36 cellular contexts compared by ENCODE assay signal in the genomic region with DNA sequence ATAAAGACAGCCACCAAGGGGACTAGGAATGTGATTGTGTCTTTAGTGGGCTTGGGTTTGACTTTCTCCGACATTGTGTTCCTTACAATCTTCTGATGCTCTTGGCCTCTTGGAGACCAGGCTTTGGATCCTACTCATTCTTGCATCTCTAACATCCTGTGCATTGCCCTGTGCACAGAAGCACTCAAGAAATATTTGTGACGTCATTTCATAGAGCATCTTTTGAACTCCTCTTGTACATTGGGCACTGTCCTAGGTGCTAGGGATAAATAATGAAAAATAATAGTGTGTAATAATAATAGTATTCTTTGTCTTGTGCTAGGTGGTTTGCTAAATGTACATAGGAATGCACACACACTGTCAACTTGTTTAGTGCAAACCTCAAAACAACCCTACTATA.
"Had no signal": no experiment of that assay in that cellular context is flagged by ENCODE, and none has a peak within 500 bp of the region (broad histone marks: within the 10 kb centered on the region; RNA-seq: fewer than 3 reads in every experiment).

No MANE protein-coding gene starts in this region.

- FAIRE-seq: astrocyte, TTC549 had no signal

- H3K4me3 Mint-ChIP-seq: activated B cell treated with CpG ODN at 0.5 μM for 24 hours; activated CD4-positive, alpha-beta memory T cell treated with anti-CD3 and anti-CD28 coated beads for 36 hours; activated CD4-positive, alpha-beta T cell treated with anti-CD3 and anti-CD28 coated beads, Interleukin-2, amount 10 ng/mL, durations not matched to agents 24 days and 14 days; activated CD8-positive, alpha-beta T cell treated with anti-CD3 and anti-CD28 coated beads for 36 hours; activated naive CD4-positive, alpha-beta T cell treated with anti-CD3 and anti-CD28 coated beads for 36 hours; activated naive CD8-positive, alpha-beta T cell treated with anti-CD3 and anti-CD28 coated beads for 36 hours; activated T-cell treated with anti-CD3 and anti-CD28 coated beads, Interleukin-2, amount 50 U/mL, for 4 hours; activated T-cell treated with anti-CD3 and anti-CD28 coated beads, Interleukin-2, amount 50 U/mL, for 72 hours; activated T-helper 1 cell treated with anti-CD3 and anti-CD28 coated beads, Interleukin-12 subunit alpha, Interleukin-12 subunit beta, Interleukin-2, Interleukin-4 antibody, amounts not matched to agents 30 ng/mL and 10 ng/mL and 1 ng/mL, durations not matched to agents 14 hours and 24 hours and 36 hours; activated T-helper 17 cell treated with anti-CD3 and anti-CD28 coated beads, Interleukin-2, amount 50 U/mL, for 72 hours; T-helper 1 cell treated with Interleukin-12 subunit alpha and Interleukin-12 subunit beta and Interleukin-4 antibody, amounts not matched to agents 30 μg/mL and 1 μg/mL, for 36 hours; T-helper 2 cell treated with Interferon-gamma antibody and Interleukin-4, amounts not matched to agents 5 μg/mL and 100 μg/mL, for 36 hours had no signal

- ATAC-seq: activated CD8-positive, alpha-beta T cell treated with anti-CD3 and anti-CD28 coated beads for 36 hours; activated naive CD4-positive, alpha-beta T cell treated with anti-CD3 and anti-CD28 coated beads, Interleukin-2, amount 50 U/mL, for 72 hours; activated T-cell treated with anti-CD3 and anti-CD28 coated beads, Interleukin-2, amount 50 U/mL, for 4 hours; activated T-cell treated with anti-CD3 and anti-CD28 coated beads, Interleukin-2, amount 50 U/mL, for 72 hours; activated T-helper 17 cell treated with anti-CD3 and anti-CD28 coated beads, Interleukin-2, amount 50 U/mL, for 72 hours; body of pancreas had no signal

- H3K36me3 ChIP-seq: adrenal gland, brain microvascular endothelial cell, breast epithelium had no signal

- H3K4me3 ChIP-seq: adrenal gland, body of pancreas, breast epithelium had no signal

- H3K27ac ChIP-seq: adrenal gland, body of pancreas, brain microvascular endothelial cell, breast epithelium, VCaP had no signal

- H3K4me1 Mint-ChIP-seq: activated B cell treated with CpG ODN at 0.5 μM for 24 hours; activated CD4-positive, alpha-beta T cell treated with anti-CD3 and anti-CD28 coated beads, Interleukin-2, amount 10 ng/mL, durations not matched to agents 24 days and 14 days; activated naive CD8-positive, alpha-beta T cell treated with anti-CD3 and anti-CD28 coated beads for 36 hours; activated T-helper 17 cell treated with anti-CD3 and anti-CD28 coated beads, Interleukin-2, amount 50 U/mL, for 72 hours had no signal

- H3K27me3 ChIP-seq: adrenal gland, brain microvascular endothelial cell had no signal

- H3K4me1 ChIP-seq: adrenal gland, body of pancreas, breast epithelium had no signal

- DNase-seq: activated B cell treated with CpG ODN at 0.5 μM for 24 hours; activated CD4-positive, alpha-beta memory T cell treated with anti-CD3 and anti-CD28 coated beads for 36 hours; activated CD4-positive, alpha-beta T cell treated with anti-CD3 and anti-CD28 coated beads for 4 hours; activated CD4-positive, alpha-beta T cell treated with anti-CD3 and anti-CD28 coated beads, Interleukin-2, amount 10 ng/mL, durations not matched to agents 24 days and 14 days; activated CD4-positive, alpha-beta T cell treated with anti-CD3 and anti-CD28 coated beads, Interleukin-2, amount 50 U/mL, for 1 hour; activated CD4-positive, alpha-beta T cell treated with anti-CD3 and anti-CD28 coated beads, Interleukin-2, amount 50 U/mL, for 4 hours; activated CD4-positive, CD25-positive, alpha-beta regulatory T cell treated with anti-CD3 and anti-CD28 coated beads, Interleukin-2, amount 50 U/mL, for 72 hours; activated CD8-positive, alpha-beta memory T cell treated with anti-CD3 and anti-CD28 coated beads, Interleukin-2, amount 50 U/mL, for 4 hours; activated CD8-positive, alpha-beta T cell treated with anti-CD3 and anti-CD28 coated beads for 36 hours; activated effector memory CD4-positive, alpha-beta T cell treated with anti-CD3 and anti-CD28 coated beads, Interleukin-2, amount 50 U/mL, for 16 hours; activated gamma-delta T cell treated with Interleukin-2 at 50 U/mL for 16 hours; activated naive CD4-positive, alpha-beta T cell; activated naive CD4-positive, alpha-beta T cell treated with anti-CD3 and anti-CD28 coated beads for 36 hours; activated naive CD4-positive, alpha-beta T cell treated with anti-CD3 and anti-CD28 coated beads, Interleukin-2, amount 50 U/mL, for 16 hours; activated naive CD8-positive, alpha-beta T cell treated with anti-CD3 and anti-CD28 coated beads for 36 hours; activated T-cell treated with anti-CD3 and anti-CD28 coated beads for 4 hours; activated T-cell treated with anti-CD3 and anti-CD28 coated beads, Interleukin-2, amount 50 U/mL, for 1 hour; activated T-cell treated with anti-CD3 and anti-CD28 coated beads, Interleukin-2, amount 50 U/mL, for 4 hours; activated T-cell treated with anti-CD3 and anti-CD28 coated beads, Interleukin-2, amount 50 U/mL, for 72 hours; adrenal gland; amniotic stem cell; aorta; body of pancreas; brain microvascular endothelial cell; central memory CD4-positive, alpha-beta T cell; T-helper 2 cell; T-helper 9 cell had no signal

- H3K27ac Mint-ChIP-seq: activated B cell treated with CpG ODN at 0.5 μM for 24 hours; activated CD4-positive, alpha-beta memory T cell treated with anti-CD3 and anti-CD28 coated beads for 36 hours; activated CD4-positive, alpha-beta T cell treated with anti-CD3 and anti-CD28 coated beads, Interleukin-2, amount 10 ng/mL, durations not matched to agents 24 days and 14 days; activated CD8-positive, alpha-beta T cell treated with anti-CD3 and anti-CD28 coated beads for 36 hours; activated naive CD4-positive, alpha-beta T cell treated with anti-CD3 and anti-CD28 coated beads for 36 hours; activated naive CD4-positive, alpha-beta T cell treated with anti-CD3 and anti-CD28 coated beads, Interleukin-2, amount 50 U/mL, for 72 hours; activated naive CD8-positive, alpha-beta T cell treated with anti-CD3 and anti-CD28 coated beads for 36 hours; activated T-cell treated with anti-CD3 and anti-CD28 coated beads, Interleukin-2, amount 50 U/mL, for 72 hours; activated T-helper 1 cell treated with anti-CD3 and anti-CD28 coated beads, Interleukin-12 subunit alpha, Interleukin-12 subunit beta, Interleukin-2, Interleukin-4 antibody, amounts not matched to agents 30 ng/mL and 10 ng/mL and 1 ng/mL, durations not matched to agents 14 hours and 24 hours and 36 hours; activated T-helper 17 cell treated with anti-CD3 and anti-CD28 coated beads, Interleukin-2, amount 50 U/mL, for 72 hours; T-helper 1 cell treated with Interleukin-12 subunit alpha and Interleukin-12 subunit beta and Interleukin-4 antibody, amounts not matched to agents 30 μg/mL and 1 μg/mL, for 36 hours; T-helper 2 cell treated with Interferon-gamma antibody and Interleukin-4, amounts not matched to agents 5 μg/mL and 100 μg/mL, for 36 hours had no signal

- H3K36me3 Mint-ChIP-seq: activated naive CD8-positive, alpha-beta T cell treated with anti-CD3 and anti-CD28 coated beads for 36 hours had no signal
